In the genomic region with DNA sequence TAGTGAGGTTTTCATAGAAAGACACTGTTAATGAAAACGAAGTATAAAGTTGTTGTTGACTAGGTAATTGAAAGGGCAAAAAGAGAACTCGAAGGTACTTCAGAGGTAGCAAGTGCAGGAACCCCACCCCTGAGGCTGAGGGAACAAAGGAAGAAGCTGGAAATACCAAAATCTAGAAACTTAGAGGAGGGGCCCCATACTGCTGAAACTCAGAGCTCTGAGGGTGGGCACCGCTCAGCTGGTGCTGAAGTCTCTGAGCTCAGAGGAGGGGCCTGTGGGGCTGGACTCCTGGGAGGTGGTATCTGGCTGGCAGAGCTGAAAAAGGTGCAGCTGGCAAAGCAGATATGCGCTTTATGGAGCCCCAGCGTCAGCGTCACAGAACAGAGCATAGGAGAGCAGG, we compare ENCODE assay signal across 13 cellular contexts.
DNase-seq lines count a peak whose midpoint lies in the region; ATAC-seq and TF ChIP-seq lines count a peak whose summit lies in the region.
"Had no signal": no experiment of that assay in that cellular context is flagged by ENCODE, and none has a peak within 500 bp of the region (broad histone marks: within the 10 kb centered on the region; RNA-seq: fewer than 3 reads in every experiment).

No MANE protein-coding gene starts in this region.

- H3K27me3 Mint-ChIP-seq in naive thymus-derived CD8-positive, alpha-beta T cell, result no peaks in the 10 kb centered on the region
- no peaks in the 10 kb centered on the region for H3K27me3 Mint-ChIP-seq in type B pancreatic cell

- H3K4me1 Mint-ChIP-seq in naive thymus-derived CD8-positive, alpha-beta T cell, result peaks cover 19 to 66% (median 54%) of the 10 kb centered on the region in 4 donors
- no peaks in the 10 kb centered on the region for H3K4me1 Mint-ChIP-seq in type B pancreatic cell (ENCODE audit: unreplicated experiment)

- H3K9me3 Mint-ChIP-seq in naive thymus-derived CD8-positive, alpha-beta T cell, result peaks cover 0 to 7% (median 0%) of the 10 kb centered on the region in 9 donors
- H3K9me3 Mint-ChIP-seq in type B pancreatic cell, result no peaks in the 10 kb centered on the region
- H3K9me3 Mint-ChIP-seq: activated T-cell treated with anti-CD3 and anti-CD28 coated beads, Interleukin-2, amount 50 U/mL, for 24 hours had no signal

- no peaks in the 10 kb centered on the region for H3K9me3 ChIP-seq in KOPT-K1 (ENCODE audit: insufficient read depth, low read length, poor library complexity, severe bottlenecking)
- H3K9me3 ChIP-seq: neutrophil had no signal

- peak in 2 of 10 donors; percentile 22 to 24 for DNase-seq in naive thymus-derived CD8-positive, alpha-beta T cell
- no peak for DNase-seq in central memory CD4-positive, alpha-beta T cell
- DNase-seq in type B pancreatic cell (ENCODE audit: extremely low spot score, unreplicated experiment) (no peak), COLO829 (ENCODE audit: low spot score) (no peak)
- DNase-seq: activated T-cell treated with anti-CD3 and anti-CD28 coated beads, Interleukin-2, amount 50 U/mL, for 24 hours; GF-D8; Karpas-422; NCI-H69 had no signal

- POLR2A ChIA-PET in naive thymus-derived CD8-positive, alpha-beta T cell (lab: Charles Lee), result interaction anchor here (0.9 to 1.7 kb wide), 5 partner anchors 13 to 41 kb away, joined by 3 to 5 read pairs (median 5); no protein-coding TSS in a partner anchor

- no peak for TF ChIP-seq CTCF in type B pancreatic cell (conservative IDR thresholded peaks at IDR 0.05)

- peak overlapping the region; percentile 91 to 97 (median 95) for H3K27ac Mint-ChIP-seq in naive thymus-derived CD8-positive, alpha-beta T cell
- H3K27ac Mint-ChIP-seq in type B pancreatic cell, result no peak overlapping the region

- H3K36me3 ChIP-seq in KOPT-K1 (ENCODE audit: insufficient read depth, low read length), result no peaks in the 10 kb centered on the region
- H3K36me3 ChIP-seq: neutrophil had no signal

- peak overlapping the region; percentile 80 for H3K27ac ChIP-seq in KOPT-K1 (ENCODE audit: low read depth, low read length, poor library complexity, severe bottlenecking)
- H3K27ac ChIP-seq: neutrophil had no signal

- H3K4me3 Mint-ChIP-seq in naive thymus-derived CD8-positive, alpha-beta T cell, result peak overlapping the region; percentile 57 to 80 (median 66)
- no peak overlapping the region for H3K4me3 Mint-ChIP-seq in type B pancreatic cell
- H3K4me3 Mint-ChIP-seq: activated T-cell treated with anti-CD3 and anti-CD28 coated beads, Interleukin-2, amount 50 U/mL, for 24 hours had no signal

- no peaks in the 10 kb centered on the region for H3K36me3 Mint-ChIP-seq in naive thymus-derived CD8-positive, alpha-beta T cell
- no peaks in the 10 kb centered on the region for H3K36me3 Mint-ChIP-seq in type B pancreatic cell

- ATAC-seq in GM18517 (IDR thresholded peaks at IDR 0.05; ENCODE audit: unreplicated experiment), result peak; percentile 8
- peak; percentile 17 for ATAC-seq in GM21381 (IDR thresholded peaks at IDR 0.05; ENCODE audit: unreplicated experiment)
- ATAC-seq in naive thymus-derived CD8-positive, alpha-beta T cell, result peak; percentile 51 to 57
- no peak for ATAC-seq in HG03342 (IDR thresholded peaks at IDR 0.05; ENCODE audit: unreplicated experiment)
